31 cellular contexts compared by ENCODE assay signal in genomic region chr12:85562765-85563164, GRCh38.
"Had no signal": no experiment of that assay in that cellular context is flagged by ENCODE, and none has a peak within 500 bp of the region (broad histone marks: within the 10 kb centered on the region; RNA-seq: fewer than 3 reads in every experiment).

No MANE protein-coding gene starts in this region.

- H3K4me3 ChIP-seq: MG63 had no signal

- DNase-seq: Karpas-422, Kasumi-1, MG63, MM.1S, MV-4-11, NCI-H1048, NCI-H1092, NCI-H1092 treated with DMSO at 0.1 percent for 48 hours, NCI-H1105, NCI-H1105 treated with DMSO at 0.1 percent for 48 hours, NCI-H1417 treated with DMSO at 0.1 percent for 48 hours, NCI-H1436, NCI-H1436 treated with DMSO at 0.1 percent for 48 hours, NCI-H1694, NCI-H1694 treated with DMSO at 0.1 percent for 48 hours, NCI-H187, NCI-H187 treated with DMSO at 0.1 percent for 48 hours, NCI-H2029, NCI-H2029 treated with DMSO at 0.1 percent for 48 hours, NCI-H2081, NCI-H2081 treated with DMSO at 0.1 percent for 48 hours, NCI-H2107, NCI-H2171, NCI-H2171 treated with DMSO at 0.1 percent for 48 hours, NCI-H2227 treated with DMSO at 0.1 percent for 48 hours, NCI-H226, NCI-H345, NCI-H446, NCI-H446 treated with DMSO at 0.1 percent for 48 hours, NCI-H510A had no signal

- H3K9me3 ChIP-seq: MG63 had no signal

- H3K4me2 ChIP-seq: KMS-11 had no signal

- H3K36me3 ChIP-seq: MG63 had no signal

- H3K9ac ChIP-seq: KMS-11 had no signal

- H3K27ac ChIP-seq: KMS-11 had no signal

- H3K27me3 ChIP-seq: MG63 had no signal
